In genomic region chr19:56304243-56304642, GRCh38 we compare ENCODE assay signal across 24 cellular contexts. TPM values are rescaled to one million over a fixed set of nuclear protein-coding genes. Genes with fewer than 3 reads are reported as not detected.
"Had no signal": no experiment of that assay in that cellular context is flagged by ENCODE, and none has a peak within 500 bp of the region (broad histone marks: within the 10 kb centered on the region; RNA-seq: fewer than 3 reads in every experiment).

No MANE protein-coding gene starts in this region.

- H3K27me3 ChIP-seq: dorsolateral prefrontal cortex, gastrocnemius medialis, heart right ventricle, left lung, right lobe of liver, testis, tibial nerve had no signal

- H3K27me3 Mint-ChIP-seq: central memory CD8-positive, alpha-beta T cell; naive thymus-derived CD4-positive, alpha-beta T cell; stimulated activated naive B cell treated with anti-CD40 and anti-IgM and Interleukin-4, amounts not matched to agents 10 μg/mL and 1 μg/mL and 100 μg/mL, for 72 hours; stimulated activated naive CD8-positive, alpha-beta T cell treated with anti-CD3 and anti-CD28 coated beads, Interleukin-15, amount 100 ng/mL, for 72 hours had no signal

- DNase-seq: cortex of kidney; effector CD8-positive, alpha-beta T cell; gastrocnemius medialis; heart right ventricle; left lung; mesendoderm; naive thymus-derived CD4-positive, alpha-beta T cell; occipital lobe; psoas muscle; retina; right lobe of liver; stimulated activated CD4-positive, alpha-beta T cell treated with anti-CD3 and anti-CD28 coated beads, Interleukin-4, amount 100 ng/mL, for 1 hour; stimulated activated CD8-positive, alpha-beta memory T cell treated with anti-CD3 and anti-CD28 coated beads, Interleukin-4, amount 100 ng/mL, for 48 hours; stimulated activated naive B cell treated with anti-CD40 and anti-IgM and Interleukin-4, amounts not matched to agents 10 μg/mL and 1 μg/mL and 100 μg/mL, for 72 hours; stimulated activated naive CD8-positive, alpha-beta T cell treated with anti-CD3 and anti-CD28 coated beads, Interleukin-15, amount 100 ng/mL, for 72 hours; testis had no signal

- H3K9me3 Mint-ChIP-seq: central memory CD8-positive, alpha-beta T cell had no signal

- H3K9me3 ChIP-seq: gastrocnemius medialis, heart right ventricle, left lung, psoas muscle, right lobe of liver, testis, tibial nerve had no signal

- H3K9ac ChIP-seq: parathyroid adenoma had no signal

- H3K4me3 Mint-ChIP-seq: central memory CD8-positive, alpha-beta T cell; stimulated activated naive B cell treated with anti-CD40 and anti-IgM and Interleukin-4, amounts not matched to agents 10 μg/mL and 1 μg/mL and 100 μg/mL, for 72 hours; stimulated activated naive CD8-positive, alpha-beta T cell treated with anti-CD3 and anti-CD28 coated beads, Interleukin-15, amount 100 ng/mL, for 72 hours had no signal

- H3K4me3 ChIP-seq: dorsolateral prefrontal cortex, gastrocnemius medialis, heart right ventricle, left lung, lung, psoas muscle, right lobe of liver, testis, tibial nerve had no signal

- H3K27ac Mint-ChIP-seq: stimulated activated naive B cell treated with anti-CD40 and anti-IgM and Interleukin-4, amounts not matched to agents 10 μg/mL and 1 μg/mL and 100 μg/mL, for 72 hours; stimulated activated naive CD8-positive, alpha-beta T cell treated with anti-CD3 and anti-CD28 coated beads, Interleukin-15, amount 100 ng/mL, for 72 hours had no signal

- H3K27ac ChIP-seq: gastrocnemius medialis, heart right ventricle, left lung, parathyroid adenoma, psoas muscle, right lobe of liver, testis, tibial nerve had no signal

- ATAC-seq: esophagus mucosa; gastrocnemius medialis; left lung; naive thymus-derived CD4-positive, alpha-beta T cell; psoas muscle; right lobe of liver; stimulated activated naive B cell treated with anti-CD40 and anti-IgM and Interleukin-4, amounts not matched to agents 10 μg/mL and 1 μg/mL and 100 μg/mL, for 72 hours; stimulated activated naive CD8-positive, alpha-beta T cell treated with anti-CD3 and anti-CD28 coated beads, Interleukin-15, amount 100 ng/mL, for 72 hours had no signal

- H3K4me1 ChIP-seq: gastrocnemius medialis, parathyroid adenoma, psoas muscle, tibial nerve had no signal

- H2AFZ ChIP-seq: parathyroid adenoma had no signal

- H3K36me3 ChIP-seq: right lobe of liver had no signal

RNA-seq across cellular contexts. Expression of gene EDDM13, which starts 31.7 kb away (rescaled TPM):
- total RNA-seq: fibroblast of lung, gastrocnemius medialis, left lung, occipital lobe, right lobe of liver, tibial nerve, ureter had no signal
